27 cellular contexts compared by ENCODE assay signal in the genomic region with DNA sequence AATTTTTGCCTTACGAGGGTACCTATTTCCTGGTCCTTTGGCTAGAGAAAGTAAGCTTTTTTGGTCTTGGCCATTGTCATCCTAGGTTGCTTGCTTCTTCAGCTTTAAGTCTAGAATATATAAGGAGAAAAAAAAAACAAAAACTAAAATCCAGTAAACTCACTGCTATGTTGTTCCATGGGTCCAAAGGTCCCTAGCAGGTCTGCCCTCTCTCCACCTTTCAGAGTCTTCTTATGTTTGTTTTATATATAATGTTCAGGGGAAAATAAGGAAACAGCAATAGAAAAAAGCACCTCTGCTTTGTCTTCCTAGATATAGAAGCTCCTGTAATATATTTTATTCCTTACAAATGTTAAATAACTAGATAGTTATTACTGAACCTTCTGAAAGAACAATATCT.
"Had no signal": no experiment of that assay in that cellular context is flagged by ENCODE, and none has a peak within 500 bp of the region (broad histone marks: within the 10 kb centered on the region; RNA-seq: fewer than 3 reads in every experiment).

No MANE protein-coding gene starts in this region.

- FAIRE-seq: astrocyte, bronchial epithelial cell, endometrium, endothelial cell of umbilical vein had no signal

- DNase-seq: activated B cell treated with CpG ODN at 0.5 μM for 24 hours; activated CD4-positive, alpha-beta T cell treated with anti-CD3 and anti-CD28 coated beads for 48 hours; activated CD4-positive, alpha-beta T cell treated with anti-CD3 and anti-CD28 coated beads, Interleukin-2, amount 50 U/mL, for 1 hour; activated CD4-positive, alpha-beta T cell treated with anti-CD3 and anti-CD28 coated beads, Interleukin-2, amount 50 U/mL, for 48 hours; activated CD8-positive, alpha-beta memory T cell treated with anti-CD3 and anti-CD28 coated beads for 24 hours; activated CD8-positive, alpha-beta T cell treated with anti-CD3 and anti-CD28 coated beads for 36 hours; activated effector memory CD4-positive, alpha-beta T cell treated with Interleukin-2 at 50 U/mL for 16 hours; activated gamma-delta T cell treated with Interleukin-2 at 50 U/mL for 16 hours; activated naive CD4-positive, alpha-beta T cell treated with anti-CD3 and anti-CD28 coated beads, Interleukin-2, amount 50 U/mL, for 16 hours; activated naive CD4-positive, alpha-beta T cell treated with Interleukin-2 at 50 U/mL for 16 hours; activated T-cell treated with anti-CD3 and anti-CD28 coated beads, Interleukin-2, amount 50 U/mL, for 4 hours; amniotic stem cell; anterior cingulate cortex; brain microvascular endothelial cell; effector CD8-positive, alpha-beta T cell; esophagus squamous epithelium; foreskin melanocyte; heart right ventricle; T1000; WERI-Rb-1 had no signal

- ATAC-seq: activated CD4-positive, CD25-positive, alpha-beta regulatory T cell treated with anti-CD3 and anti-CD28 coated beads, Interleukin-2, amount 50 U/mL, for 24 hours; activated CD8-positive, alpha-beta T cell treated with anti-CD3 and anti-CD28 coated beads for 36 hours; activated T-cell treated with anti-CD3 and anti-CD28 coated beads, Interleukin-2, amount 50 U/mL, for 4 hours; activated T-helper 17 cell treated with anti-CD3 and anti-CD28 coated beads, Interleukin-2, amount 50 U/mL, for 72 hours; gastroesophageal sphincter; heart right ventricle had no signal
